In the genomic region with DNA sequence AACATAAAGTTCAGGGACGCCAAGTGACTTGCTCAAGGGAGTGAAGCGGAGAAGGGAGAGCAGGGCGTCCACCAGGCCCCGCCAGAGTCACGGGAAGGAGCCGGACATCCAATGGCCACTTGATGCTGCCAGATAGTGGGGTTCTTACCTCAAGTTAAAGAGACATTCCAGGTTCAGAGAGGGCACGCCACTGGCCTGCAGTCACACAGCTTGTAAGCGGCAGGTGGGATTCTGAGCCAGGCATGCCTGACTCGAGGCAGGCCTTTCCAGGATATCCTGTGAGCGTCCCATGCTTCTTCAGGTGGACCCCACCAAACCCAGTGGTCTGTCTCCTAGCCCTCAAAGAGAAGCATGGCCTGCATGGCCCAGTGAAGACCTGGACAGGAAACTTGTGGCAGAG, we compare ENCODE assay signal across 24 cellular contexts. TPM values are rescaled to one million over a fixed set of nuclear protein-coding genes. Genes with fewer than 3 reads are reported as not detected.
DNase-seq lines count a peak whose midpoint lies in the region; ATAC-seq, FAIRE-seq and TF ChIP-seq lines count a peak whose summit lies in the region.
"Had no signal": no experiment of that assay in that cellular context is flagged by ENCODE, and none has a peak within 500 bp of the region (broad histone marks: within the 10 kb centered on the region; RNA-seq: fewer than 3 reads in every experiment).

No MANE protein-coding gene starts in this region.

- H3K4me3 Mint-ChIP-seq in natural killer cell treated with Interleukin-12 subunit alpha and Interleukin-12 subunit beta and Interleukin-15 and Interleukin-18, amount 100 ng/mL, for 72 hours = peak overlapping the region; percentile 59
- H3K4me3 Mint-ChIP-seq: HFFc6 had no signal

- POLR2A ChIA-PET in HepG2 (lab: Yijun Ruan, JAX) = no interaction called here
- POLR2A ChIA-PET in GM12878 (lab: Charles Lee) = no interaction called here

- H3K27me3 Mint-ChIP-seq in natural killer cell treated with Interleukin-12 subunit alpha and Interleukin-12 subunit beta and Interleukin-15 and Interleukin-18, amount 100 ng/mL, for 72 hours = no peaks in the 10 kb centered on the region
- H3K27me3 Mint-ChIP-seq: B cell had no signal

- peaks cover 2 to 11% of the 10 kb centered on the region in 2 experiments; a peak in 2 of 5 replicates for H3K27me3 ChIP-seq in HepG2 (ENCODE audit: control insufficient read depth in 1 of 2, insufficient read depth in 2 of 2, low read length in 2 of 2)
- no peaks in the 10 kb centered on the region for H3K27me3 ChIP-seq in right lobe of liver
- no peaks in the 10 kb centered on the region; a peak in 1 of 4 replicates for H3K27me3 ChIP-seq in GM12878 (replicated peaks in 1 of 2; ENCODE audit: control insufficient read depth in 2 of 2, insufficient read depth in 2 of 2, low read length in 1 of 2)
- no peaks in the 10 kb centered on the region for H3K27me3 ChIP-seq in thyroid gland

- RAD21 ChIA-PET in GM12878 (lab: Charles Lee; ENCODE audit: unreplicated experiment) = no interaction called here

- H2AFZ ChIP-seq in HepG2 (ENCODE audit: low read length) (no peak overlapping the region), GM12878 (ENCODE audit: control insufficient read depth, low read depth, low read length) (no peak overlapping the region)

- no peak overlapping the region for H3K9ac ChIP-seq in HepG2 (ENCODE audit: insufficient read depth, low read depth, low read length)
- H3K9ac ChIP-seq in GM12878 (ENCODE audit: control insufficient read depth, insufficient read depth, low read length) = no peak overlapping the region

- H3K4me2 ChIP-seq in HepG2 (ENCODE audit: low read depth, low read length) (no peak overlapping the region), GM12878 (ENCODE audit: control insufficient read depth, insufficient read depth) (no peak overlapping the region)

- H3K9me3 ChIP-seq in HepG2 (ENCODE audit: low read length) (no peaks in the 10 kb centered on the region), right lobe of liver (no peaks in the 10 kb centered on the region), GM12878 (replicated peaks; ENCODE audit: control insufficient read depth, insufficient read depth, low read length) (no peaks in the 10 kb centered on the region; the same call in 2 of the 3 replicates), thyroid gland (no peaks in the 10 kb centered on the region)
- H3K9me3 ChIP-seq: HAP-1 had no signal

- no peak for TF ChIP-seq POLR2A in HepG2 (IDR thresholded peaks at IDR 0.05; ENCODE audit: insufficient read depth in 1 of 2, low read depth in 2 of 2, low read length in 2 of 2)
- TF ChIP-seq POLR2A in right lobe of liver (IDR thresholded peaks at IDR 0.05) = no peak
- TF ChIP-seq POLR2A in GM12878 (IDR thresholded peaks at IDR 0.05; ENCODE audit: low read depth, low read length) = no peak
- no peak for TF ChIP-seq POLR2A in thyroid gland (IDR thresholded peaks at IDR 0.05)

- FAIRE-seq in HepG2 (lab: Jason Lieb, UNC) (no peak), GM12878 (lab: Jason Lieb, UNC) (no peak)
- FAIRE-seq: D721Med, RCC 7860 had no signal

- H3K4me3 ChIP-seq in HepG2 (replicated peaks in 1 of 3; ENCODE audit: insufficient read depth in 1 of 3, low read depth in 2 of 3, low read length in 3 of 3) (no peak overlapping the region), right lobe of liver (no peak overlapping the region), GM12878 (no peak overlapping the region), thyroid gland (replicated peaks in 1 of 3) (no peak overlapping the region)
- H3K4me3 ChIP-seq: HAP-1 had no signal

- no peaks in the 10 kb centered on the region for H4K20me1 ChIP-seq in HepG2 (ENCODE audit: insufficient read depth, low read length)
- H4K20me1 ChIP-seq in GM12878 (ENCODE audit: control insufficient read depth, insufficient read depth) = no peaks in the 10 kb centered on the region

- SMC1A ChIA-PET in GM12878 (lab: Charles Lee; ENCODE audit: uncharacterized antibody, unreplicated experiment) = interaction anchor here (0.6 kb wide), 1 partner anchor 10 kb away, joined by 3 read pairs; no protein-coding TSS in a partner anchor

- H3K4me1 Mint-ChIP-seq in natural killer cell treated with Interleukin-12 subunit alpha and Interleukin-12 subunit beta and Interleukin-15 and Interleukin-18, amount 100 ng/mL, for 72 hours (ENCODE audit: low read depth in 2 of 2) = peaks cover 14 to 15% of the 10 kb centered on the region in 2 donors

- no peak for DNase-seq in HepG2 (ENCODE audit: low spot score)
- DNase-seq in right lobe of liver = no peak
- no peak for DNase-seq in GM12878 (ENCODE audit: low read depth, low spot score)
- DNase-seq in natural killer cell treated with Interleukin-12 subunit alpha and Interleukin-12 subunit beta and Interleukin-15 and Interleukin-18, amount 100 ng/mL, for 72 hours (ENCODE audit: low spot score) = no peak
- DNase-seq in thyroid gland = no peak
- no peak for DNase-seq in NCI-H748 treated with DMSO at 0.1 percent for 48 hours (lab: John Stamatoyannopoulos, UW)
- DNase-seq: GOT3, HFFc6, Kasumi-1, NCI-H1092 treated with DMSO at 0.1 percent for 48 hours, NCI-H1436, NCI-H187, NCI-H2081 treated with DMSO at 0.1 percent for 48 hours, NCI-H2171, NCI-H226, NCI-H510A treated with DMSO at 0.1 percent for 48 hours had no signal

- ATAC-seq in HepG2 = no peak
- ATAC-seq in right lobe of liver = no peak
- no peak for ATAC-seq in GM12878
- no peak for ATAC-seq in natural killer cell treated with Interleukin-12 subunit alpha and Interleukin-12 subunit beta and Interleukin-15 and Interleukin-18, amount 100 ng/mL, for 72 hours
- no peak for ATAC-seq in GM19463 (IDR thresholded peaks at IDR 0.05; ENCODE audit: unreplicated experiment)
- ATAC-seq in GM21825 (IDR thresholded peaks at IDR 0.05; ENCODE audit: unreplicated experiment) = no peak
- ATAC-seq: SK-N-SH treated with all-trans-retinoic acid at 6 μM for 48 hours had no signal

- TF ChIP-seq CTCF in HepG2 (CRISPR knock-in tag; IDR thresholded peaks at IDR 0.05) (no peak), right lobe of liver (IDR thresholded peaks at IDR 0.05) (no peak), GM12878 (IDR thresholded peaks at IDR 0.05 in 2 of 3, conservative IDR thresholded peaks at IDR 0.05 in 1 of 3; ENCODE audit: control insufficient read depth in 2 of 3, extremely low read depth in 1 of 3, insufficient read depth in 1 of 3, low read depth in 3 of 3, low read length in 3 of 3) (no peak), thyroid gland (IDR thresholded peaks at IDR 0.05) (no peak)

- TF ChIP-seq RAD21 in HepG2 (CRISPR knock-in tag; IDR thresholded peaks at IDR 0.05) (no peak), GM12878 (IDR thresholded peaks at IDR 0.05; ENCODE audit: insufficient read depth, low read depth, low read length) (no peak)

- H3K36me3 ChIP-seq in HepG2 (replicated peaks in 1 of 2; ENCODE audit: control insufficient read depth in 1 of 2, insufficient read depth in 2 of 2, low read length in 2 of 2) (peaks cover 7 to 16% of the 10 kb centered on the region in 2 experiments; a peak in 3 of 5 replicates), right lobe of liver (peaks cover 0 to 20% (median 1%) of the 10 kb centered on the region in 4 donors), GM12878 (ENCODE audit: control insufficient read depth in 2 of 2, insufficient read depth in 2 of 2, low read length in 1 of 2) (peaks cover 0 to 5% of the 10 kb centered on the region in 2 experiments; a peak in 3 of 4 replicates), thyroid gland (peaks cover 6 to 15% of the 10 kb centered on the region in 2 donors)

- CTCF ChIA-PET in HepG2 (lab: Yijun Ruan, JAX; ENCODE audit: low intra/inter-chr PET ratio, low total read pairs) = no interaction called here
- CTCF ChIA-PET in GM12878 (lab: Yijun Ruan, JAX) = no interaction called here

- H3K36me3 Mint-ChIP-seq in natural killer cell treated with Interleukin-12 subunit alpha and Interleukin-12 subunit beta and Interleukin-15 and Interleukin-18, amount 100 ng/mL, for 72 hours = peaks cover 12% of the 10 kb centered on the region

- TSS peak; percentile 43 for BruUV-seq in HepG2 (replicated peaks; lab: Mats Ljungman, UMichigan)
- TSS peak; percentile 34 for BruUV-seq in GM12878 (replicated peaks; lab: Mats Ljungman, UMichigan)

- TF ChIP-seq EP300 in HepG2 (IDR thresholded peaks at IDR 0.05; ENCODE audit: low read depth in 2 of 2, low read length in 2 of 2) (no peak), HepG2 (CRISPR knock-in tag; IDR thresholded peaks at IDR 0.05; ENCODE audit: borderline replicate concordance) (no peak), GM12878 (IDR thresholded peaks at IDR 0.05; ENCODE audit: borderline replicate concordance in 1 of 2, control insufficient read depth in 1 of 2, low read depth in 2 of 2, low read length in 2 of 2) (no peak)

- H3K4me1 ChIP-seq in HepG2 (ENCODE audit: insufficient read depth, low read length) = peaks cover 21% of the 10 kb centered on the region
- peaks cover 0 to 20% (median 10%) of the 10 kb centered on the region in 4 donors for H3K4me1 ChIP-seq in right lobe of liver
- H3K4me1 ChIP-seq in GM12878 (ENCODE audit: control insufficient read depth, insufficient read depth, low read length) = peaks cover 12% of the 10 kb centered on the region
- H3K4me1 ChIP-seq in thyroid gland = peaks cover 24 to 40% of the 10 kb centered on the region in 2 donors
- H3K4me1 ChIP-seq: HAP-1 had no signal

- in situ Hi-C loops in HepG2 (cut with HindIII; ENCODE audit: extremely low pct_ligation_motif_present, low pct_unique_long_range_greater_than_20kb) (no loop called here), GM12878 (cut with MboI) (no loop called here)

- no peak overlapping the region for H3K27ac Mint-ChIP-seq in natural killer cell treated with Interleukin-12 subunit alpha and Interleukin-12 subunit beta and Interleukin-15 and Interleukin-18, amount 100 ng/mL, for 72 hours
- H3K27ac Mint-ChIP-seq: B cell, HFFc6 had no signal

- WGBS in HepG2 (ENCODE audit: low lambda C conversion rate) = 98% methylated on average over 7 of the region's 10 CpGs
- 94% methylated on average over 5 of the region's 10 CpGs for WGBS in right lobe of liver (ENCODE audit: insufficient coverage, low coverage, low lambda C conversion rate, missing lambda C conversion rate)
- WGBS in GM12878 (ENCODE audit: insufficient coverage, insufficient replicate concordance, low lambda C conversion rate, missing lambda C conversion rate) = 88% methylated on average over 10 of the region's 10 CpGs
- WGBS in thyroid gland, 2 donors = 98% methylated on average over 6 to 10 of the region's 10 CpGs

- intact Hi-C loops in HepG2 (cut with micrococcal nuclease; ENCODE audit: unreplicated experiment) (no loop called here), right lobe of liver (cut with DNase I) (no loop called here), GM12878 (cut with micrococcal nuclease; ENCODE audit: unreplicated experiment) (no loop called here), thyroid gland (cut with DNase I) (no loop called here)

- peaks cover 5% of the 10 kb centered on the region for H3K9me3 Mint-ChIP-seq in natural killer cell treated with Interleukin-12 subunit alpha and Interleukin-12 subunit beta and Interleukin-15 and Interleukin-18, amount 100 ng/mL, for 72 hours
- H3K9me3 Mint-ChIP-seq: HFFc6 had no signal

- H3K27ac ChIP-seq in HepG2 (ENCODE audit: extremely low read length, insufficient read depth, low read length) (no peak overlapping the region), right lobe of liver (no peak overlapping the region), GM12878 (ENCODE audit: control insufficient read depth, insufficient read depth) (no peak overlapping the region), thyroid gland (peak overlapping the region in 2 of 3 donors; percentile 39 to 61)
- H3K27ac ChIP-seq: C4-2B had no signal

- H3K79me2 ChIP-seq in HepG2 (ENCODE audit: insufficient read depth, low read length) (no peaks in the 10 kb centered on the region), GM12878 (ENCODE audit: control insufficient read depth, insufficient read depth, low read length) (peaks cover 8% of the 10 kb centered on the region)

RNA-seq across cellular contexts. Expression of gene MAN2B2, which starts 2.4 kb away (rescaled TPM):
- 2.8 and 5.4 TPM in 2 replicates for total RNA-seq in HepG2 (2016; rRNA removed; fragmentation: Illumina TruSeq; extraction: Trizol)
- 0.62 and 0.71 TPM in 2 replicates for total RNA-seq in HepG2 (2016; cell fraction: cytosol; rRNA removed; fragmentation: Illumina TruSeq; extraction: Trizol; ENCODE audit: low read depth)
- 2.0 and 5.4 TPM in 2 replicates for total RNA-seq in HepG2 (2016; cell fraction: insoluble cytoplasmic fraction; rRNA removed; fragmentation: Illumina TruSeq; extraction: Trizol)
- total RNA-seq in HepG2 (2016; cell fraction: membrane; rRNA removed; fragmentation: Illumina TruSeq; extraction: Trizol) = 1.1 and 1.2 TPM in 2 replicates
- 6.3 and 8.0 TPM in 2 replicates for total RNA-seq in HepG2 (2016; cell fraction: nucleus; rRNA removed; fragmentation: Illumina TruSeq; extraction: Trizol)
- polyA plus RNA-seq in HepG2 (2011; rRNA removed) = 4.8 and 6.4 TPM in 2 replicates
- 4.7 and 6.1 TPM in 2 replicates for polyA plus RNA-seq in HepG2 (2011; cell fraction: cytosol; rRNA removed)
- polyA plus RNA-seq in HepG2 (2011; cell fraction: nucleus; rRNA removed) = 14.1 and 16.0 TPM in 2 replicates
- 4.4 and 4.5 TPM in 2 replicates for polyA plus RNA-seq in HepG2 (2012)
- polyA plus RNA-seq in HepG2 (2016; cell fraction: cytosol; fragmentation: Illumina TruSeq; extraction: Trizol; ENCODE audit: low read depth) = 0.44 TPM in 2 replicates
- polyA plus RNA-seq in HepG2 (2016; cell fraction: insoluble cytoplasmic fraction; fragmentation: Illumina TruSeq; extraction: Trizol; ENCODE audit: low read depth) = 2.4 and 3.0 TPM in 2 replicates
- polyA plus RNA-seq in HepG2 (2016; cell fraction: membrane; fragmentation: Illumina TruSeq; extraction: Trizol; ENCODE audit: low read depth) = 0.70 and 0.92 TPM in 2 replicates
- 14.4 and 14.5 TPM in 2 replicates for polyA plus RNA-seq in HepG2 (2016; cell fraction: nucleus; fragmentation: Illumina TruSeq; extraction: Trizol; ENCODE audit: insufficient read depth, low read depth)
- 9.0 and 18.8 TPM in 2 replicates for polyA minus RNA-seq in HepG2 (2011; rRNA and poly(A)+ RNA removed; ENCODE audit: low replicate concordance)
- 7.6 and 8.0 TPM in 2 replicates for polyA minus RNA-seq in HepG2 (2011; cell fraction: cytosol; rRNA and poly(A)+ RNA removed)
- 5.0 and 6.2 TPM in 2 replicates for polyA minus RNA-seq in HepG2 (2011; cell fraction: nucleus; rRNA and poly(A)+ RNA removed)
- 10 to 100 TPM; 22.3 to 34.1 (median 27.5) TPM for total RNA-seq in right lobe of liver
- total RNA-seq in GM12878 (2013; cell fraction: nucleolus; rRNA removed) = 21.8 and 32.3 TPM in 2 replicates
- total RNA-seq in GM12878 (2014; rRNA removed) = 8.6 and 11.2 TPM in 2 replicates
- 4.7 TPM in 2 replicates for total RNA-seq in GM12878 (2014; rRNA removed; fragmentation: Illumina TruSeq; extraction: Trizol)
- 14.2 and 14.5 TPM in 2 replicates for total RNA-seq in GM12878 (2021)
- 4.1 TPM for polyA plus RNA-seq in GM12878 (2011; ENCODE audit: low read depth)
- 4.3 and 5.8 TPM in 2 replicates for polyA plus RNA-seq in GM12878 (2011; rRNA removed)
- polyA plus RNA-seq in GM12878 (2011; cell fraction: cytosol; rRNA removed) = 8.8 and 11.6 TPM in 2 replicates
- polyA plus RNA-seq in GM12878 (2011; cell fraction: nucleus; rRNA removed) = 31.8 and 33.9 TPM in 2 replicates
- 9.3 and 9.4 TPM in 2 replicates for polyA plus RNA-seq in GM12878 (2012)
- polyA plus RNA-seq in GM12878 (2014; fragmentation: Illumina TruSeq; extraction: Trizol) = 3.2 and 5.1 TPM in 2 replicates
- 1 to 10 TPM in 1 of 2 experiments, under 1 TPM in 1; 0.47 to 1.2 TPM for polyA plus RNA-seq in GM12878 (2014; fragmentation: Nextera tagmentation; extraction: Ambion mirVana)
- polyA plus RNA-seq in GM12878 (2014; rRNA removed) = 10.5 and 10.8 TPM in 2 replicates
- polyA plus RNA-seq in GM12878 (2016; fragmentation: Nextera tagmentation; extraction: Ambion mirVana) = 1 to 10 TPM; 8.2 to 8.8 TPM
- polyA minus RNA-seq in GM12878 (2011; rRNA and poly(A)+ RNA removed) = 10.6 and 12.5 TPM in 2 replicates
- 5.1 and 6.3 TPM in 2 replicates for polyA minus RNA-seq in GM12878 (2011; cell fraction: cytosol; rRNA and poly(A)+ RNA removed)
- 7.6 and 10.3 TPM in 2 replicates for polyA minus RNA-seq in GM12878 (2011; cell fraction: nucleus; rRNA and poly(A)+ RNA removed)
- 10 to 100 TPM; 23.8 to 30.7 TPM for total RNA-seq in natural killer cell treated with Interleukin-12 subunit alpha and Interleukin-12 subunit beta and Interleukin-15 and Interleukin-18, amount 100 ng/mL, for 72 hours
- 10 to 100 TPM; 32.7 to 95.3 (median 80.2) TPM for total RNA-seq in thyroid gland

Comparison
In these comparisons a context has a peak if more than half of its experiments do, and no peak if none do; other contexts are left out.
1. H3K27ac ChIP-seq: peak in thyroid gland (2 of 3); none in HepG2 (single experiment), right lobe of liver (0 of 3) and GM12878 (single experiment).